In genomic region chr16:88274847-88275246, GRCh38 we compare ENCODE assay signal across 18 cellular contexts.
DNase-seq lines count a peak whose midpoint lies in the region; ATAC-seq and TF ChIP-seq lines count a peak whose summit lies in the region.
"Had no signal": no experiment of that assay in that cellular context is flagged by ENCODE, and none has a peak within 500 bp of the region (broad histone marks: within the 10 kb centered on the region; RNA-seq: fewer than 3 reads in every experiment).

No MANE protein-coding gene starts in this region.

- no peaks in the 10 kb centered on the region for H4K20me1 ChIP-seq in hepatocyte (ENCODE audit: insufficient read depth, poor library complexity, severe bottlenecking)

- TF ChIP-seq CTCF in BE2C (IDR thresholded peaks at IDR 0.05; ENCODE audit: low read depth, low read length) (no peak), hepatocyte (IDR thresholded peaks at IDR 0.05; ENCODE audit: poor library complexity) (no peak), colonic mucosa (IDR thresholded peaks at IDR 0.05) (no peak)

- no peaks in the 10 kb centered on the region for H3K36me3 ChIP-seq in BE2C
- H3K36me3 ChIP-seq in hepatocyte (replicated peaks; ENCODE audit: insufficient read depth, low read depth): no peaks in the 10 kb centered on the region
- no peaks in the 10 kb centered on the region for H3K36me3 ChIP-seq in skeletal muscle satellite cell (ENCODE audit: insufficient read depth, low read length)
- H3K36me3 ChIP-seq in colonic mucosa: no peaks in the 10 kb centered on the region

- no peaks in the 10 kb centered on the region for H3K79me2 ChIP-seq in hepatocyte

- no peak overlapping the region for H2AFZ ChIP-seq in hepatocyte

- ATAC-seq in GM21717 (IDR thresholded peaks at IDR 0.05; ENCODE audit: unreplicated experiment) (no peak), GM21825 (IDR thresholded peaks at IDR 0.05; ENCODE audit: unreplicated experiment) (no peak)
- ATAC-seq: activated CD4-positive, CD25-positive, alpha-beta regulatory T cell treated with anti-CD3 and anti-CD28 coated beads, Interleukin-2, amount 50 U/mL, for 24 hours; activated T-cell treated with anti-CD3 and anti-CD28 coated beads, Interleukin-2, amount 50 U/mL, for 72 hours; foreskin keratinocyte; naive thymus-derived CD8-positive, alpha-beta T cell had no signal

- no peaks in the 10 kb centered on the region for H3K9me2 ChIP-seq in hepatocyte (replicated peaks; ENCODE audit: insufficient read depth)

- H3K4me3 ChIP-seq in BE2C (ENCODE audit: low read depth, low read length) (peak overlapping the region; percentile 50), hepatocyte (no peak overlapping the region), skeletal muscle satellite cell (ENCODE audit: low read length) (no peak overlapping the region), colonic mucosa (no peak overlapping the region)

- H3K27ac ChIP-seq in hepatocyte: peak overlapping the region; percentile 60
- H3K27ac ChIP-seq in colonic mucosa: no peak overlapping the region
- H3K27ac ChIP-seq: foreskin keratinocyte had no signal

- intact Hi-C loops in colonic mucosa (cut with DNase I): no loop called here

- 46% methylated on average over 17 of the region's 17 CpGs for WGBS in hepatocyte (ENCODE audit: low lambda C conversion rate, missing lambda C conversion rate)

- peak overlapping the region; percentile 56 for H3K9ac ChIP-seq in skeletal muscle satellite cell (ENCODE audit: low read depth, low read length)
- no peak overlapping the region for H3K9ac ChIP-seq in colonic mucosa (ENCODE audit: low read depth in 2 of 2, low read length in 2 of 2)

- H3K4me2 ChIP-seq in hepatocyte (peak overlapping the region; percentile 52), skeletal muscle satellite cell (ENCODE audit: low read length) (peak overlapping the region; percentile 37)

- H3K4me1 ChIP-seq in BE2C: peaks cover 11% of the 10 kb centered on the region
- H3K4me1 ChIP-seq in hepatocyte (ENCODE audit: insufficient read depth): peaks cover 9% of the 10 kb centered on the region
- H3K4me1 ChIP-seq in skeletal muscle satellite cell (ENCODE audit: control insufficient read depth, insufficient read depth, low read length): peaks cover 15% of the 10 kb centered on the region
- no peaks in the 10 kb centered on the region for H3K4me1 ChIP-seq in colonic mucosa
- H3K4me1 ChIP-seq: Caco-2, foreskin keratinocyte had no signal

- DNase-seq in BE2C (peak; percentile 48), SK-N-DZ (ENCODE audit: low spot score) (peak; percentile 41), hepatocyte (ENCODE audit: low spot score) (no peak), C1 segment of cervical spinal cord (lab: John Stamatoyannopoulos, UW) (no peak), colonic mucosa (no peak)
- DNase-seq: activated T-cell treated with anti-CD3 and anti-CD28 coated beads, Interleukin-2, amount 50 U/mL, for 72 hours; foreskin keratinocyte; hippocampal formation; naive thymus-derived CD8-positive, alpha-beta T cell; NCI-H1436 treated with DMSO at 0.1 percent for 48 hours; NCI-H774; stimulated activated CD4-positive, alpha-beta T cell treated with anti-CD3 and anti-CD28 coated beads, Interleukin-12 subunit alpha, Interleukin-12 subunit beta, amount 100 ng/mL, for 4 hours; stimulated activated CD8-positive, alpha-beta memory T cell treated with anti-CD3 and anti-CD28 coated beads, Interleukin-4, amount 100 ng/mL, for 48 hours had no signal

- H3K27me3 ChIP-seq in BE2C (no peaks in the 10 kb centered on the region), hepatocyte (no peaks in the 10 kb centered on the region), skeletal muscle satellite cell (ENCODE audit: control insufficient read depth, insufficient read depth, low read length) (no peaks in the 10 kb centered on the region), colonic mucosa (no peaks in the 10 kb centered on the region)

- no peaks in the 10 kb centered on the region for H3K9me3 ChIP-seq in BE2C
- no peaks in the 10 kb centered on the region for H3K9me3 ChIP-seq in hepatocyte (ENCODE audit: low read depth)
- no peaks in the 10 kb centered on the region for H3K9me3 ChIP-seq in skeletal muscle satellite cell (replicated peaks; ENCODE audit: low read length)
- no peaks in the 10 kb centered on the region for H3K9me3 ChIP-seq in colonic mucosa
- H3K9me3 ChIP-seq: Caco-2 had no signal

Comparison
In these comparisons a context has a peak if more than half of its experiments do, and no peak if none do; other contexts are left out.
1. DNase-seq: peak in BE2C (single experiment) and SK-N-DZ (single experiment); none in hepatocyte (single experiment), C1 segment of cervical spinal cord (0 of 14) and colonic mucosa (single experiment).